ENCODE assay signal across 39 cellular contexts in genomic region chr1:27092888-27093287, GRCh38.
"Had no signal": no experiment of that assay in that cellular context is flagged by ENCODE, and none has a peak within 500 bp of the region (broad histone marks: within the 10 kb centered on the region; RNA-seq: fewer than 3 reads in every experiment).

No MANE protein-coding gene starts in this region.

- H3K4me3 Mint-ChIP-seq: activated naive CD4-positive, alpha-beta T cell treated with anti-CD3 and anti-CD28 coated beads for 36 hours; activated naive CD4-positive, alpha-beta T cell treated with anti-CD3 and anti-CD28 coated beads, Interleukin-2, amount 10 ng/mL, durations not matched to agents 7 days and 5 days; activated naive CD4-positive, alpha-beta T cell treated with anti-CD3 and anti-CD28 coated beads, Interleukin-2, amount 50 U/mL, for 24 hours; activated naive CD8-positive, alpha-beta T cell; activated naive CD8-positive, alpha-beta T cell treated with anti-CD3 and anti-CD28 coated beads for 36 hours; activated naive CD8-positive, alpha-beta T cell treated with anti-CD3 and anti-CD28 coated beads, Interleukin-2, amount 10 ng/mL, durations not matched to agents 7 days and 5 days; activated naive CD8-positive, alpha-beta T cell treated with anti-CD3 and anti-CD28 coated beads, Interleukin-2, amount 50 U/mL, for 24 hours; activated T-cell treated with anti-CD3 and anti-CD28 coated beads, Interleukin-2, amount 50 U/mL, for 24 hours; activated T-cell treated with anti-CD3 and anti-CD28 coated beads, Interleukin-2, amount 50 U/mL, for 4 hours; activated T-helper 1 cell treated with anti-CD3 and anti-CD28 coated beads, Interleukin-12 subunit alpha, Interleukin-12 subunit beta, Interleukin-2, Interleukin-4 antibody, amounts not matched to agents 30 ng/mL and 10 ng/mL and 1 ng/mL, durations not matched to agents 14 hours and 24 hours and 36 hours; activated T-helper 17 cell treated with anti-CD3 and anti-CD28 coated beads, Interleukin-2, amount 50 U/mL, for 72 hours; brain; central memory CD8-positive, alpha-beta T cell had no signal

- H3K27me3 ChIP-seq: adrenal gland, ascending aorta, body of pancreas, brain microvascular endothelial cell, breast epithelium, cardiac muscle cell had no signal

- H3K36me3 Mint-ChIP-seq: activated naive CD4-positive, alpha-beta T cell treated with anti-CD3 and anti-CD28 coated beads, Interleukin-2, amount 10 ng/mL, durations not matched to agents 7 days and 5 days; activated naive CD4-positive, alpha-beta T cell treated with anti-CD3 and anti-CD28 coated beads, Interleukin-2, amount 50 U/mL, for 24 hours; activated naive CD4-positive, alpha-beta T cell treated with anti-CD3 and anti-CD28 coated beads, Interleukin-2, amount 50 U/mL, for 72 hours; activated naive CD8-positive, alpha-beta T cell; activated naive CD8-positive, alpha-beta T cell treated with anti-CD3 and anti-CD28 coated beads for 36 hours; activated naive CD8-positive, alpha-beta T cell treated with anti-CD3 and anti-CD28 coated beads, Interleukin-2, amount 10 ng/mL, durations not matched to agents 7 days and 5 days; brain had no signal

- H3K9me3 Mint-ChIP-seq: activated naive CD4-positive, alpha-beta T cell treated with anti-CD3 and anti-CD28 coated beads for 36 hours; activated naive CD4-positive, alpha-beta T cell treated with anti-CD3 and anti-CD28 coated beads, Interleukin-2, amount 10 ng/mL, durations not matched to agents 7 days and 5 days; activated naive CD4-positive, alpha-beta T cell treated with anti-CD3 and anti-CD28 coated beads, Interleukin-2, amount 50 U/mL, for 24 hours; activated naive CD4-positive, alpha-beta T cell treated with anti-CD3 and anti-CD28 coated beads, Interleukin-2, amount 50 U/mL, for 72 hours; activated naive CD8-positive, alpha-beta T cell treated with anti-CD3 and anti-CD28 coated beads for 36 hours; activated naive CD8-positive, alpha-beta T cell treated with anti-CD3 and anti-CD28 coated beads, Interleukin-2, amount 10 ng/mL, durations not matched to agents 7 days and 5 days; activated naive CD8-positive, alpha-beta T cell treated with anti-CD3 and anti-CD28 coated beads, Interleukin-2, amount 50 U/mL, for 24 hours; activated T-cell treated with anti-CD3 and anti-CD28 coated beads, Interleukin-2, amount 50 U/mL, for 24 hours; activated T-cell treated with anti-CD3 and anti-CD28 coated beads, Interleukin-2, amount 50 U/mL, for 4 hours; activated T-helper 1 cell treated with anti-CD3 and anti-CD28 coated beads, Interleukin-12 subunit alpha, Interleukin-12 subunit beta, Interleukin-2, Interleukin-4 antibody, amounts not matched to agents 30 ng/mL and 10 ng/mL and 1 ng/mL, durations not matched to agents 14 hours and 24 hours and 36 hours; activated T-helper 17 cell treated with anti-CD3 and anti-CD28 coated beads, Interleukin-2, amount 50 U/mL, for 72 hours; activated T-helper 2 cell treated with anti-CD3 and anti-CD28 coated beads, Interferon-gamma antibody, Interleukin-2, Interleukin-4, amounts not matched to agents 10 μg/mL and 5 μg/mL and 100 μg/mL, durations not matched to agents 14 hours and 24 hours and 36 hours; brain; central memory CD8-positive, alpha-beta T cell had no signal

- H3K27ac ChIP-seq: adrenal gland, ascending aorta, body of pancreas, brain microvascular endothelial cell, breast epithelium, cardiac muscle cell had no signal

- H3K9me3 ChIP-seq: adrenal gland, ascending aorta, body of pancreas, breast epithelium had no signal

- H3K36me3 ChIP-seq: adrenal gland, ascending aorta, brain microvascular endothelial cell, breast epithelium, cardiac muscle cell had no signal

- FAIRE-seq: astrocyte, bronchial epithelial cell had no signal

- H3K4me1 Mint-ChIP-seq: activated naive CD4-positive, alpha-beta T cell treated with anti-CD3 and anti-CD28 coated beads, Interleukin-2, amount 50 U/mL, for 24 hours; activated naive CD8-positive, alpha-beta T cell treated with anti-CD3 and anti-CD28 coated beads for 36 hours; activated naive CD8-positive, alpha-beta T cell treated with anti-CD3 and anti-CD28 coated beads, Interleukin-2, amount 50 U/mL, for 24 hours; activated T-helper 17 cell treated with anti-CD3 and anti-CD28 coated beads, Interleukin-2, amount 50 U/mL, for 72 hours had no signal

- DNase-seq: activated effector memory CD4-positive, alpha-beta T cell treated with anti-CD3 and anti-CD28 coated beads, Interleukin-2, amount 50 U/mL, for 16 hours; activated effector memory CD4-positive, alpha-beta T cell treated with Interleukin-2 at 50 U/mL for 16 hours; activated gamma-delta T cell; activated gamma-delta T cell treated with Interleukin-2 at 50 U/mL for 16 hours; activated naive CD4-positive, alpha-beta T cell; activated naive CD4-positive, alpha-beta T cell treated with anti-CD3 and anti-CD28 coated beads for 36 hours; activated naive CD4-positive, alpha-beta T cell treated with anti-CD3 and anti-CD28 coated beads, Interleukin-2, amount 10 ng/mL, durations not matched to agents 7 days and 5 days; activated naive CD4-positive, alpha-beta T cell treated with anti-CD3 and anti-CD28 coated beads, Interleukin-2, amount 50 U/mL, for 16 hours; activated naive CD4-positive, alpha-beta T cell treated with Interleukin-2 at 50 U/mL for 16 hours; activated naive CD8-positive, alpha-beta T cell treated with anti-CD3 and anti-CD28 coated beads for 36 hours; activated naive CD8-positive, alpha-beta T cell treated with anti-CD3 and anti-CD28 coated beads, Interleukin-2, amount 10 ng/mL, durations not matched to agents 7 days and 5 days; activated naive CD8-positive, alpha-beta T cell treated with anti-CD3 and anti-CD28 coated beads, Interleukin-2, amount 50 U/mL, for 24 hours; activated T-cell treated with anti-CD3 and anti-CD28 coated beads, Interleukin-2, amount 50 U/mL, for 1 hour; activated T-cell treated with anti-CD3 and anti-CD28 coated beads, Interleukin-2, amount 50 U/mL, for 24 hours; activated T-cell treated with anti-CD3 and anti-CD28 coated beads, Interleukin-2, amount 50 U/mL, for 4 hours; activated T-cell treated with anti-CD3 and anti-CD28 coated beads, Interleukin-2, amount 50 U/mL, for 48 hours; adrenal gland; amniotic stem cell; amygdala; anterior cingulate cortex; aorta; body of pancreas; brain microvascular endothelial cell; caudate nucleus; central memory CD4-positive, alpha-beta T cell; cerebellar nuclear complex had no signal

- ATAC-seq: activated naive CD4-positive, alpha-beta T cell treated with anti-CD3 and anti-CD28 coated beads, Interleukin-2, amount 50 U/mL, for 72 hours; activated naive CD8-positive, alpha-beta T cell treated with anti-CD3 and anti-CD28 coated beads, Interleukin-2, amount 50 U/mL, for 24 hours; activated T-cell treated with anti-CD3 and anti-CD28 coated beads, Interleukin-2, amount 50 U/mL, for 4 hours; activated T-helper 17 cell treated with anti-CD3 and anti-CD28 coated beads, Interleukin-2, amount 50 U/mL, for 72 hours; body of pancreas had no signal

- H3K4me3 ChIP-seq: adrenal gland, ascending aorta, body of pancreas, breast epithelium, cardiac muscle cell had no signal

- H3K4me1 ChIP-seq: adrenal gland, ascending aorta, body of pancreas had no signal

- H3K27ac Mint-ChIP-seq: activated naive CD4-positive, alpha-beta T cell treated with anti-CD3 and anti-CD28 coated beads for 36 hours; activated naive CD4-positive, alpha-beta T cell treated with anti-CD3 and anti-CD28 coated beads, Interleukin-2, amount 10 ng/mL, durations not matched to agents 7 days and 5 days; activated naive CD4-positive, alpha-beta T cell treated with anti-CD3 and anti-CD28 coated beads, Interleukin-2, amount 50 U/mL, for 24 hours; activated naive CD4-positive, alpha-beta T cell treated with anti-CD3 and anti-CD28 coated beads, Interleukin-2, amount 50 U/mL, for 72 hours; activated naive CD8-positive, alpha-beta T cell; activated naive CD8-positive, alpha-beta T cell treated with anti-CD3 and anti-CD28 coated beads for 36 hours; activated naive CD8-positive, alpha-beta T cell treated with anti-CD3 and anti-CD28 coated beads, Interleukin-2, amount 10 ng/mL, durations not matched to agents 7 days and 5 days; activated naive CD8-positive, alpha-beta T cell treated with anti-CD3 and anti-CD28 coated beads, Interleukin-2, amount 50 U/mL, for 24 hours; activated T-cell treated with anti-CD3 and anti-CD28 coated beads, Interleukin-2, amount 50 U/mL, for 24 hours; activated T-helper 1 cell treated with anti-CD3 and anti-CD28 coated beads, Interleukin-12 subunit alpha, Interleukin-12 subunit beta, Interleukin-2, Interleukin-4 antibody, amounts not matched to agents 30 ng/mL and 10 ng/mL and 1 ng/mL, durations not matched to agents 14 hours and 24 hours and 36 hours; activated T-helper 17 cell treated with anti-CD3 and anti-CD28 coated beads, Interleukin-2, amount 50 U/mL, for 72 hours; activated T-helper 2 cell treated with anti-CD3 and anti-CD28 coated beads, Interferon-gamma antibody, Interleukin-2, Interleukin-4, amounts not matched to agents 10 μg/mL and 5 μg/mL and 100 μg/mL, durations not matched to agents 14 hours and 24 hours and 36 hours; brain had no signal

- H3K27me3 Mint-ChIP-seq: activated naive CD4-positive, alpha-beta T cell treated with anti-CD3 and anti-CD28 coated beads, Interleukin-2, amount 50 U/mL, for 24 hours; activated naive CD8-positive, alpha-beta T cell; activated naive CD8-positive, alpha-beta T cell treated with anti-CD3 and anti-CD28 coated beads for 36 hours; activated naive CD8-positive, alpha-beta T cell treated with anti-CD3 and anti-CD28 coated beads, Interleukin-2, amount 50 U/mL, for 24 hours; activated T-cell treated with anti-CD3 and anti-CD28 coated beads, Interleukin-2, amount 50 U/mL, for 24 hours; activated T-helper 17 cell treated with anti-CD3 and anti-CD28 coated beads, Interleukin-2, amount 50 U/mL, for 72 hours; brain; central memory CD8-positive, alpha-beta T cell had no signal
